ENCODE assay signal across 10 cellular contexts in genomic region chr19:1810439-1811160, GRCh38. TPM values are rescaled to one million over a fixed set of nuclear protein-coding genes. Genes with fewer than 3 reads are reported as not detected.
DNase-seq lines count a peak whose midpoint lies in the region; ATAC-seq and TF ChIP-seq lines count a peak whose summit lies in the region.
"Had no signal": no experiment of that assay in that cellular context is flagged by ENCODE, and none has a peak within 500 bp of the region (broad histone marks: within the 10 kb centered on the region; RNA-seq: fewer than 3 reads in every experiment).

No MANE protein-coding gene starts in this region.

- no peak overlapping the region for H3K27ac Mint-ChIP-seq in activated CD4-positive, alpha-beta memory T cell treated with anti-CD3 and anti-CD28 coated beads, Interleukin-2, amount 10 ng/mL, durations not matched to agents 7 days and 5 days
- no peak overlapping the region for H3K27ac Mint-ChIP-seq in memory B cell

- H4K20me1 ChIP-seq in DND-41 (ENCODE audit: insufficient read depth, low read length), result peaks cover 3% of the 10 kb centered on the region; the same call in 1 of the 2 replicates

- peaks cover 4% of the 10 kb centered on the region for H3K36me3 Mint-ChIP-seq in activated CD4-positive, alpha-beta memory T cell treated with anti-CD3 and anti-CD28 coated beads, Interleukin-2, amount 10 ng/mL, durations not matched to agents 7 days and 5 days (ENCODE audit: low read depth)
- peaks cover 2% of the 10 kb centered on the region for H3K36me3 Mint-ChIP-seq in memory B cell

- 81 to 85% methylated on average over 16 to 19 of the region's 19 CpGs for WGBS in body of pancreas, 2 donors

- CTCF ChIA-PET in A673 (lab: Charles Lee), result interaction anchor here (0.6 to 1.5 kb wide), 2 partner anchors 16 to 17 kb away, joined by 3 to 6 read pairs; no protein-coding TSS in a partner anchor
- CTCF ChIA-PET in activated CD4-positive, alpha-beta memory T cell treated with anti-CD3 and anti-CD28 coated beads, Interleukin-2, amount 10 ng/mL, durations not matched to agents 7 days and 5 days (lab: Charles Lee), result interaction anchor here (1.6 to 1.7 kb wide), 2 partner anchors 28 to 265 kb away, joined by 3 to 6 read pairs; no protein-coding TSS in a partner anchor

- H3K9me3 ChIP-seq in A673 (ENCODE audit: low read depth, low read length, poor library complexity, severe bottlenecking) (no peaks in the 10 kb centered on the region), DND-41 (ENCODE audit: insufficient read depth, low read length, severe bottlenecking) (no peaks in the 10 kb centered on the region), body of pancreas (no peaks in the 10 kb centered on the region)

- H3K4me3 Mint-ChIP-seq in activated CD4-positive, alpha-beta memory T cell treated with anti-CD3 and anti-CD28 coated beads, Interleukin-2, amount 10 ng/mL, durations not matched to agents 7 days and 5 days, result peak overlapping the region; percentile 92
- peak overlapping the region; percentile 43 for H3K4me3 Mint-ChIP-seq in memory B cell

- peaks cover 5% of the 10 kb centered on the region for H3K36me3 ChIP-seq in A673 (ENCODE audit: insufficient read depth, low read length, poor library complexity, severe bottlenecking)
- H3K36me3 ChIP-seq in DND-41 (ENCODE audit: insufficient read depth, low read length), result peaks cover 36% of the 10 kb centered on the region
- H3K36me3 ChIP-seq in body of pancreas (replicated peaks in 1 of 2; ENCODE audit: insufficient read depth in 1 of 2, low read depth in 2 of 2), result peaks cover 0 to under 1% of the 10 kb centered on the region in 2 donors

- no peaks in the 10 kb centered on the region for H3K27me3 Mint-ChIP-seq in activated CD4-positive, alpha-beta memory T cell treated with anti-CD3 and anti-CD28 coated beads, Interleukin-2, amount 10 ng/mL, durations not matched to agents 7 days and 5 days
- no peaks in the 10 kb centered on the region for H3K27me3 Mint-ChIP-seq in memory B cell

- peak overlapping the region; percentile 73 for H3K9ac ChIP-seq in DND-41 (ENCODE audit: low read depth, low read length)

- H3K4me3 ChIP-seq in A673 (ENCODE audit: low read depth, low read length, poor library complexity, severe bottlenecking) (peak overlapping the region; percentile 59), DND-41 (ENCODE audit: low read depth in 1 of 2, low read length in 2 of 2) (no peak overlapping the region), body of pancreas (no peak overlapping the region)

- TF ChIP-seq CTCF in A673 (conservative IDR thresholded peaks at IDR 0.05; ENCODE audit: low read depth, low read length), result no peak
- no peak for TF ChIP-seq CTCF in DND-41 (IDR thresholded peaks at IDR 0.05; ENCODE audit: borderline replicate concordance, extremely low read depth, low read length, poor library complexity, severe bottlenecking)
- TF ChIP-seq CTCF in body of pancreas (IDR thresholded peaks at IDR 0.05), result no peak

- DNase-seq in A673 (ENCODE audit: low spot score), result no peak
- DNase-seq in DND-41, result no peak
- no peak for DNase-seq in activated CD4-positive, alpha-beta memory T cell treated with anti-CD3 and anti-CD28 coated beads, Interleukin-2, amount 10 ng/mL, durations not matched to agents 7 days and 5 days
- DNase-seq in memory B cell (ENCODE audit: low spot score in 2 of 2), result no peak
- DNase-seq in body of pancreas, result no peak
- no peak for DNase-seq in NCI-H2081 treated with DMSO at 0.1 percent for 48 hours (lab: John Stamatoyannopoulos, UW)
- no peak for DNase-seq in T1000 (lab: John Stamatoyannopoulos, UW)
- DNase-seq: NCI-H1092 had no signal

- no peak overlapping the region for H2AFZ ChIP-seq in DND-41 (ENCODE audit: low read depth, low read length)

- H3K4me1 ChIP-seq in A673 (ENCODE audit: insufficient read depth, low read length, poor library complexity, severe bottlenecking) (peaks cover 4% of the 10 kb centered on the region), DND-41 (ENCODE audit: insufficient read depth, low read length) (peaks cover 43% of the 10 kb centered on the region), body of pancreas (peaks cover 22% of the 10 kb centered on the region)

- POLR2A ChIA-PET in A673 (lab: Charles Lee; ENCODE audit: low non-redundant PET), result no interaction called here
- POLR2A ChIA-PET in activated CD4-positive, alpha-beta memory T cell treated with anti-CD3 and anti-CD28 coated beads, Interleukin-2, amount 10 ng/mL, durations not matched to agents 7 days and 5 days (lab: Charles Lee), result no interaction called here

- H3K4me2 ChIP-seq in DND-41 (ENCODE audit: insufficient read depth, low read length), result peak overlapping the region; percentile 92

- peaks cover 14% of the 10 kb centered on the region for H3K79me2 ChIP-seq in DND-41 (ENCODE audit: insufficient read depth, low read length)

- H3K9me3 Mint-ChIP-seq in activated CD4-positive, alpha-beta memory T cell treated with anti-CD3 and anti-CD28 coated beads, Interleukin-2, amount 10 ng/mL, durations not matched to agents 7 days and 5 days, result no peaks in the 10 kb centered on the region
- H3K9me3 Mint-ChIP-seq in memory B cell, result no peaks in the 10 kb centered on the region

- H3K4me1 Mint-ChIP-seq in activated CD4-positive, alpha-beta memory T cell treated with anti-CD3 and anti-CD28 coated beads, Interleukin-2, amount 10 ng/mL, durations not matched to agents 7 days and 5 days, result peaks cover 27% of the 10 kb centered on the region
- peaks cover 13% of the 10 kb centered on the region for H3K4me1 Mint-ChIP-seq in memory B cell

- no peak for TF ChIP-seq POLR2A in body of pancreas (IDR thresholded peaks at IDR 0.05)

- no peaks in the 10 kb centered on the region for H3K27me3 ChIP-seq in A673 (replicated peaks; ENCODE audit: insufficient read depth, low read depth, low read length, poor library complexity)
- no peaks in the 10 kb centered on the region for H3K27me3 ChIP-seq in DND-41 (ENCODE audit: insufficient read depth, low read length, poor library complexity)
- no peaks in the 10 kb centered on the region for H3K27me3 ChIP-seq in body of pancreas

- H3K27ac ChIP-seq in A673 (ENCODE audit: low read depth, low read length, poor library complexity, severe bottlenecking), result no peak overlapping the region
- peak overlapping the region; percentile 84; the same call in 1 of the 2 replicates for H3K27ac ChIP-seq in DND-41 (ENCODE audit: low read length)
- peak overlapping the region in 1 of 4 donors; percentile 36 for H3K27ac ChIP-seq in body of pancreas

- intact Hi-C loops in A673 (cut with micrococcal nuclease; ENCODE audit: unreplicated experiment) (loop anchor here (10.0 kb wide), 1 partner anchor 266 kb away; no protein-coding TSS in a partner anchor), body of pancreas (cut with DNase I) (no loop called here)

- no peak for ATAC-seq in DND-41 (ENCODE audit: insufficient read depth, low read depth)
- no peak for ATAC-seq in memory B cell (ENCODE audit: low read depth)
- no peak for ATAC-seq in body of pancreas
- ATAC-seq in HG03457 (IDR thresholded peaks at IDR 0.05; ENCODE audit: unreplicated experiment), result no peak

- BruUV-seq in A673 (replicated peaks; lab: Mats Ljungman, UMichigan), result no TSS peak

RNA-seq across cellular contexts. Expression of gene ATP8B3, which starts 1.5 kb away (rescaled TPM):
- total RNA-seq in A673 (2021) (8.7 and 10.7 TPM in 2 replicates), body of pancreas (under 1 TPM in 1 of 2 donors, not detected in 1; 0.52 TPM)
- total RNA-seq in activated CD4-positive, alpha-beta memory T cell treated with anti-CD3 and anti-CD28 coated beads, Interleukin-2, amount 10 ng/mL, durations not matched to agents 7 days and 5 days, result 10 to 100 TPM; 22.5 to 23.3 TPM

RNA-seq across cellular contexts. Expression of gene REXO1, which starts 37.7 kb away (rescaled TPM):
- total RNA-seq in A673 (2021) (50.6 and 53.0 TPM in 2 replicates), body of pancreas (10 to 100 TPM; 16.6 to 19.8 TPM)
- total RNA-seq in activated CD4-positive, alpha-beta memory T cell treated with anti-CD3 and anti-CD28 coated beads, Interleukin-2, amount 10 ng/mL, durations not matched to agents 7 days and 5 days, result 10 to 100 TPM; 46.5 to 47.5 TPM

RNA-seq across cellular contexts. Expression of gene KLF16, which starts 52.8 kb away (rescaled TPM):
- total RNA-seq in A673 (2021) (46.8 and 49.1 TPM in 2 replicates), body of pancreas (1 to 10 TPM; 2.3 to 3.6 TPM)
- 10 to 100 TPM; 24.6 to 25.7 TPM for total RNA-seq in activated CD4-positive, alpha-beta memory T cell treated with anti-CD3 and anti-CD28 coated beads, Interleukin-2, amount 10 ng/mL, durations not matched to agents 7 days and 5 days

RNA-seq across cellular contexts. Expression of gene ONECUT3, which starts 57.3 kb away (rescaled TPM):
- total RNA-seq in A673 (2021) (not detected in 2 replicates), body of pancreas (under 1 TPM in 1 of 2 donors, not detected in 1; 0.26 TPM)
- not detected for total RNA-seq in activated CD4-positive, alpha-beta memory T cell treated with anti-CD3 and anti-CD28 coated beads, Interleukin-2, amount 10 ng/mL, durations not matched to agents 7 days and 5 days
- total RNA-seq: liver had no signal

Comparison
In these comparisons a context has a peak if more than half of its experiments do, and no peak if none do; other contexts are left out.
1. RNA of gene KLF16, which starts 52.8 kb away (total RNA-seq): 46.8 to 49.1 TPM in A673 and 24.6 to 25.7 TPM in activated CD4-positive, alpha-beta memory T cell treated with anti-CD3 and anti-CD28 coated beads, Interleukin-2, amount 10 ng/mL, durations not matched to agents 7 days and 5 days; 2.3 to 3.6 TPM in body of pancreas; every median in the first group is over 4 times any median in the second.